Comparison of ENCODE assay signal across 1 cellular context in the genomic region with DNA sequence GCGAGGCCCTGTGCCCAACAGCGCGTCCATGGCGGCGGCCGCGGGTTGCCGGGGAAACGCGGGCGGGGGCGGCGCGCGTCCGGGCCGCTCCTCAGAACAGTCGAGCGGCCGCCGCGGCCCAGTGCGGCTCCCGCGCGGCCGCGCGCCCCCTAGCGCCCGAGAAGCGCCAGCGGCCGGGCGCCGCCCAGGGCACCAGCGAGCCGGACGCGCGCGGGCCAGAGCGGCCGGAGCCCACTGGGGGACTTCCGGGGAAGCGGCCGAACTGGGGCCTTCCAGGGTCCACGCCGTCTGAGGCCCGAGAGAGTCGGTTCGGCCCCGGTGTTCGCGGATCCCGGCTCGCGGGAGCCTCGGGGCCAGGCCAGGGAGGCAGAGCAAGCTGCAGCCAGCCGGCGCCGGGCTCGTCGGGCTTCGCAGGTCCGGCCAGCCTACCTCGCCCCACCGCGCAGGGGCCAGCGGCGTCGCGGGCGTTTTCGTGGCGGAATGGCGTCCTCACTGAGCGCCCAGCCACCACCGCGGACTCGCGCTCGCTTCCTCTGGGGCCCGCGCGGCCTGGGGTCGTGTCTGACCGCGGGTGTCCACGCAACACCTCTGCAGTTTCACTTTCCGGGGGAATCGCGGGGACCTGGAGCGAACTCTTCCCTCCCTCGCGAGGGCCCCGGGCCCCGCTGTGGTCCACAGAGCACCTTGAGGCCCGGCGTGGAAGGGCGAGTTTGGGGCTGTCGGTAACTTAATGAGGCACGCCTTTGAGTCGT.
TF ChIP-seq lines count a peak whose summit lies in the region.

A gene with protein sequence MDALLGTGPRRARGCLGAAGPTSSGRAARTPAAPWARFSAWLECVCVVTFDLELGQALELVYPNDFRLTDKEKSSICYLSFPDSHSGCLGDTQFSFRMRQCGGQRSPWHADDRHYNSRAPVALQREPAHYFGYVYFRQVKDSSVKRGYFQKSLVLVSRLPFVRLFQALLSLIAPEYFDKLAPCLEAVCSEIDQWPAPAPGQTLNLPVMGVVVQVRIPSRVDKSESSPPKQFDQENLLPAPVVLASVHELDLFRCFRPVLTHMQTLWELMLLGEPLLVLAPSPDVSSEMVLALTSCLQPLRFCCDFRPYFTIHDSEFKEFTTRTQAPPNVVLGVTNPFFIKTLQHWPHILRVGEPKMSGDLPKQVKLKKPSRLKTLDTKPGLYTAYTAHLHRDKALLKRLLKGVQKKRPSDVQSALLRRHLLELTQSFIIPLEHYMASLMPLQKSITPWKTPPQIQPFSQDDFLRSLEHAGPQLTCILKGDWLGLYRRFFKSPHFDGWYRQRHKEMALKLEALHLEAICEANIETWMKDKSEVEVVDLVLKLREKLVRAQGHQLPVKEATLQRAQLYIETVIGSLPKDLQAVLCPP (minus strand): TSS at position 54 of the 752 bp plus-strand sequence. CDS start 24 bp downstream, at position 30.

TF ChIP-seq in HepG2, 621 proteins besides CTCF, POLR2A, EP300 and RAD21 (continued from another document and continues in another):
- 0 out of 2 replicates have a peak, but pooled peaks have one; percentile 71 for TF ChIP-seq CREB3 (CRISPR knock-in tag; IDR thresholded peaks at IDR 0.05)
- TF ChIP-seq ZNF382 (CRISPR knock-in tag; IDR thresholded peaks at IDR 0.05; ENCODE audit: borderline replicate concordance): no peak
- TF ChIP-seq KLF16 (CRISPR knock-in tag; IDR thresholded peaks at IDR 0.05): peak in 1 of 2 experiments; percentile 63; a peak in 2 of 4 replicates
- TF ChIP-seq KLF12 (CRISPR knock-in tag; IDR thresholded peaks at IDR 0.05; ENCODE audit: borderline replicate concordance): peak; percentile 93
- TF ChIP-seq, protein P1, sequence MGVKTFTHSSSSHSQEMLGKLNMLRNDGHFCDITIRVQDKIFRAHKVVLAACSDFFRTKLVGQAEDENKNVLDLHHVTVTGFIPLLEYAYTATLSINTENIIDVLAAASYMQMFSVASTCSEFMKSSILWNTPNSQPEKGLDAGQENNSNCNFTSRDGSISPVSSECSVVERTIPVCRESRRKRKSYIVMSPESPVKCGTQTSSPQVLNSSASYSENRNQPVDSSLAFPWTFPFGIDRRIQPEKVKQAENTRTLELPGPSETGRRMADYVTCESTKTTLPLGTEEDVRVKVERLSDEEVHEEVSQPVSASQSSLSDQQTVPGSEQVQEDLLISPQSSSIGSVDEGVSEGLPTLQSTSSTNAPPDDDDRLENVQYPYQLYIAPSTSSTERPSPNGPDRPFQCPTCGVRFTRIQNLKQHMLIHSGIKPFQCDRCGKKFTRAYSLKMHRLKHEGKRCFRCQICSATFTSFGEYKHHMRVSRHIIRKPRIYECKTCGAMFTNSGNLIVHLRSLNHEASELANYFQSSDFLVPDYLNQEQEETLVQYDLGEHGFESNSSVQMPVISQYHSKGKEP (CRISPR knock-in tag; IDR thresholded peaks at IDR 0.05): no peak
- no peak for TF ChIP-seq ZNF572 (CRISPR knock-in tag; IDR thresholded peaks at IDR 0.05)
- no peak; the same call in 1 of the 2 replicates for TF ChIP-seq MEF2D (CRISPR knock-in tag; IDR thresholded peaks at IDR 0.05)
- TF ChIP-seq SMARCE1 (IDR thresholded peaks at IDR 0.05; ENCODE audit: borderline replicate concordance): no peak
- peak; percentile 86 for TF ChIP-seq HOXA3 (CRISPR knock-in tag; IDR thresholded peaks at IDR 0.05)
- TF ChIP-seq HNRNPUL1 (IDR thresholded peaks at IDR 0.05; ENCODE audit: low read depth, low read length): no peak
- TF ChIP-seq ZNF510 (CRISPR knock-in tag; IDR thresholded peaks at IDR 0.05; ENCODE audit: low read depth): no peak; the same call in 1 of the 2 replicates
- no peak for TF ChIP-seq CCAR2 (optimal IDR thresholded peaks at IDR 0.05; ENCODE audit: low read depth, low read length)
- TF ChIP-seq ZNF768 (CRISPR knock-in tag; IDR thresholded peaks at IDR 0.05): peak; percentile 58; the same call in 1 of the 2 replicates
- no peak for TF ChIP-seq SKI (IDR thresholded peaks at IDR 0.05; ENCODE audit: partially characterized antibody)
- TF ChIP-seq ZFP37 (CRISPR knock-in tag; IDR thresholded peaks at IDR 0.05; ENCODE audit: borderline replicate concordance): no peak
- TF ChIP-seq ZSCAN29 (CRISPR knock-in tag; conservative IDR thresholded peaks at IDR 0.05): peak; percentile 34; the same call in 1 of the 2 replicates
- peak; percentile 35; the same call in 1 of the 2 replicates for TF ChIP-seq ZNF614 (CRISPR knock-in tag; IDR thresholded peaks at IDR 0.05; ENCODE audit: borderline replicate concordance)
- TF ChIP-seq SALL2 (CRISPR knock-in tag; IDR thresholded peaks at IDR 0.05): peak; percentile 88
- 0 out of 2 replicates have a peak, but pooled peaks have one; percentile 67 for TF ChIP-seq ISX (CRISPR knock-in tag; conservative IDR thresholded peaks at IDR 0.05)
- TF ChIP-seq MTF2 (CRISPR knock-in tag; IDR thresholded peaks at IDR 0.05; ENCODE audit: borderline replicate concordance): peak; percentile 51; the same call in 1 of the 2 replicates
- no peak for TF ChIP-seq USF2 (IDR thresholded peaks at IDR 0.05; ENCODE audit: low read depth, low read length)
- TF ChIP-seq USF2 (CRISPR knock-in tag; IDR thresholded peaks at IDR 0.05; ENCODE audit: borderline replicate concordance): no peak
- TF ChIP-seq NR2C2 (CRISPR knock-in tag; IDR thresholded peaks at IDR 0.05; ENCODE audit: borderline replicate concordance): peak; percentile 40; the same call in 1 of the 2 replicates
- no peak for TF ChIP-seq ZNF710 (CRISPR knock-in tag; IDR thresholded peaks at IDR 0.05; ENCODE audit: borderline replicate concordance)
- no peak for TF ChIP-seq EEA1 (CRISPR knock-in tag; IDR thresholded peaks at IDR 0.05; ENCODE audit: borderline replicate concordance)
- no peak for TF ChIP-seq PITX1 (CRISPR knock-in tag; IDR thresholded peaks at IDR 0.05)
- TF ChIP-seq ZSCAN25 (CRISPR knock-in tag; IDR thresholded peaks at IDR 0.05): peak; percentile 68; the same call in 1 of the 2 replicates
- TF ChIP-seq ATF1 (CRISPR knock-in tag; IDR thresholded peaks at IDR 0.05): no peak
- 0 out of 2 replicates have a peak, but pooled peaks have one; percentile 9 for TF ChIP-seq HNRNPL (IDR thresholded peaks at IDR 0.05; ENCODE audit: low read depth, low read length)
- TF ChIP-seq ZNF816 (CRISPR knock-in tag; IDR thresholded peaks at IDR 0.05; ENCODE audit: borderline replicate concordance): peak; percentile 40; the same call in 1 of the 2 replicates
- TF ChIP-seq JARID2 (CRISPR knock-in tag; IDR thresholded peaks at IDR 0.05; ENCODE audit: insufficient replicate concordance): peak; percentile 11
- peak; percentile 46; the same call in 1 of the 2 replicates for TF ChIP-seq FOXC1 (CRISPR knock-in tag; IDR thresholded peaks at IDR 0.05; ENCODE audit: borderline replicate concordance)
- TF ChIP-seq HOXD1 (CRISPR knock-in tag; IDR thresholded peaks at IDR 0.05): peak; percentile 81
- 0 out of 2 replicates have a peak, but pooled peaks have one; percentile 10 for TF ChIP-seq NFYB (CRISPR knock-in tag; IDR thresholded peaks at IDR 0.05)
- TF ChIP-seq IKZF1 (IDR thresholded peaks at IDR 0.05): no peak
- TF ChIP-seq ZNF24 (IDR thresholded peaks at IDR 0.05): no peak
- no peak for TF ChIP-seq DNMT1 (CRISPR knock-in tag; IDR thresholded peaks at IDR 0.05)
- TF ChIP-seq ZNF672 (CRISPR knock-in tag; IDR thresholded peaks at IDR 0.05): no peak
- TF ChIP-seq STAG1 (CRISPR knock-in tag; IDR thresholded peaks at IDR 0.05): peak; percentile 64
- peak; percentile 40; the same call in 1 of the 2 replicates for TF ChIP-seq ZNF280D (CRISPR knock-in tag; IDR thresholded peaks at IDR 0.05)
- peak; percentile 70; the same call in 1 of the 2 replicates for TF ChIP-seq ZFP82 (CRISPR knock-in tag; IDR thresholded peaks at IDR 0.05; ENCODE audit: borderline replicate concordance)
- no peak for TF ChIP-seq ZNF20 (CRISPR knock-in tag; IDR thresholded peaks at IDR 0.05)
- no peak for TF ChIP-seq ZNF792 (CRISPR knock-in tag; IDR thresholded peaks at IDR 0.05)
- TF ChIP-seq, protein P2, sequence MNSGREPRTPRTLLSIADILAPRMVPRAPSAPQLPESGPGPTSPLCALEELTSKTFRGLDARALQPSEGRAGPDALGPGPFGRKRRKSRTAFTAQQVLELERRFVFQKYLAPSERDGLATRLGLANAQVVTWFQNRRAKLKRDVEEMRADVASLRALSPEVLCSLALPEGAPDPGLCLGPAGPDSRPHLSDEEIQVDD (CRISPR knock-in tag; IDR thresholded peaks at IDR 0.05; ENCODE audit: borderline replicate concordance): peak; percentile 45; the same call in 1 of the 2 replicates
- peak; percentile 74; the same call in 1 of the 2 replicates for TF ChIP-seq ZNF256 (CRISPR knock-in tag; conservative IDR thresholded peaks at IDR 0.05)
- TF ChIP-seq ZNF704 (CRISPR knock-in tag; IDR thresholded peaks at IDR 0.05; ENCODE audit: borderline replicate concordance): no peak
